ENCODE assay signal across 9 cellular contexts in the genomic region with DNA sequence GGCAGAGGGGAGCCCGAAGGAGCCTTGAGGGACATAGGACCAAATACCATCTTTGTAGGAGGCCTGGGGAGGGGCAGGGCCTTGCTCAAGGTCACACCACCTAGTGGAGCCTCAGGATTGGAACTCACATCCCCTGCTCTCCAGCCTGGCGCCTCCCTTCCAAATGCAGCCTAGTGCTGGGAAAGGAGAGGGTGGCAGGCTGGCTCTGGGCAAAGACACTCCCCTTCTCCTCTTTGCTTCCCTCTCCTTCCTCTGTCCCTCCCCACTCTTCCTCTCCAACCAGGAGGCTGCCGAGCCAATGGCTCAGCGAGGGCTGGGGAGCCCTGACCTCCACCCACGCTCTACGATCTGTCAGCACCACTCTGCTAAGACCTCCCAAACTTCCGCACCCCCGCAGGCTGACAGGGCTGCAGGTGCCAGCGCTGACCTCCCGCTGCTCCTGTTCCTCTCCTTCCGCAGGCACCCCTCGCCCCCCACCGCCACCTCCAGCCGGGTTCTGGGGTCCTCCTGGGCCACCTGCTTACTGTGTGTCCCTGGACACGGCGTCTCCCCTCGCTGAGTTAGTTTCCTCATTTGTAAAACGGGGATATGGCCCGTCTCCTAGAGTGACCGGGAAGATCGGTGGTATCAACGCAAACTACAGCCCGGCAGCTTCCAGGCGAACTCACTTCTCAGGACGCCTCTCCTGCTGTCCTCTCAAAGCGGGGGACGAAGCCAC. TPM values are rescaled to one million over a fixed set of nuclear protein-coding genes. Genes with fewer than 3 reads are reported as not detected.
DNase-seq lines count a peak whose midpoint lies in the region; ATAC-seq and TF ChIP-seq lines count a peak whose summit lies in the region.
"Had no signal": no experiment of that assay in that cellular context is flagged by ENCODE, and none has a peak within 500 bp of the region (broad histone marks: within the 10 kb centered on the region; RNA-seq: fewer than 3 reads in every experiment).

No MANE protein-coding gene starts in this region.

- H3K4me3 Mint-ChIP-seq in dendritic cell treated with granulocyte-macrophage colony-stimulating factor and Interleukin-4, amounts not matched to agents 40 ng/mL and 50 ng/mL, for 4 days = peak overlapping the region; percentile 73

- no peak overlapping the region for H3K27ac Mint-ChIP-seq in dendritic cell treated with granulocyte-macrophage colony-stimulating factor and Interleukin-4, amounts not matched to agents 40 ng/mL and 50 ng/mL, for 4 days

- peaks cover 37% of the 10 kb centered on the region for H3K4me1 Mint-ChIP-seq in dendritic cell treated with granulocyte-macrophage colony-stimulating factor and Interleukin-4, amounts not matched to agents 40 ng/mL and 50 ng/mL, for 4 days (ENCODE audit: low read depth)

- peak in 1 of 4 donors; percentile 33 for TF ChIP-seq POLR2A in upper lobe of left lung (IDR thresholded peaks at IDR 0.05)

- no peaks in the 10 kb centered on the region for H3K9me3 Mint-ChIP-seq in dendritic cell treated with granulocyte-macrophage colony-stimulating factor and Interleukin-4, amounts not matched to agents 40 ng/mL and 50 ng/mL, for 4 days

- TF ChIP-seq EP300 in upper lobe of left lung (IDR thresholded peaks at IDR 0.05) = no peak

- no peaks in the 10 kb centered on the region for H3K36me3 ChIP-seq in NT2/D1 (ENCODE audit: insufficient read depth, insufficient read length, low read length)
- H3K36me3 ChIP-seq in upper lobe of left lung = no peaks in the 10 kb centered on the region

- peak overlapping the region; percentile 7 to 87 (median 72) for H3K27ac ChIP-seq in upper lobe of left lung

- H3K27me3 Mint-ChIP-seq in dendritic cell treated with granulocyte-macrophage colony-stimulating factor and Interleukin-4, amounts not matched to agents 40 ng/mL and 50 ng/mL, for 4 days = peaks cover 49% of the 10 kb centered on the region

- peak; percentile 90 for DNase-seq in EL
- DNase-seq in NT2/D1 (ENCODE audit: low read depth, low spot score) = no peak
- DNase-seq in medulla oblongata (ENCODE audit: extremely low spot score) = peak; percentile 51
- peak; percentile 53 to 75 for DNase-seq in upper lobe of left lung
- DNase-seq in NCI-H526 treated with DMSO at 0.1 percent for 48 hours (lab: John Stamatoyannopoulos, UW) = no peak

- no peak for TF ChIP-seq CTCF in upper lobe of left lung (IDR thresholded peaks at IDR 0.05)

- H3K9me3 ChIP-seq in NT2/D1 (ENCODE audit: insufficient read depth, low read length) (peaks cover 7% of the 10 kb centered on the region; the same call in 1 of the 2 replicates), upper lobe of left lung (no peaks in the 10 kb centered on the region)

- H3K4me3 ChIP-seq in NT2/D1 (ENCODE audit: insufficient read length, low read depth) (peak overlapping the region; percentile 61), upper lobe of left lung (peak overlapping the region; percentile 31 to 59 (median 54))

- intact Hi-C loops in dendritic cell treated with granulocyte-macrophage colony-stimulating factor and Interleukin-4, amounts not matched to agents 40 ng/mL and 50 ng/mL, for 4 days (cut with micrococcal nuclease) = no loop called here

- WGBS in upper lobe of left lung, 2 donors = 1 to 3% methylated on average over 17 to 25 of the region's 27 CpGs

- no peaks in the 10 kb centered on the region for H3K36me3 Mint-ChIP-seq in dendritic cell treated with granulocyte-macrophage colony-stimulating factor and Interleukin-4, amounts not matched to agents 40 ng/mL and 50 ng/mL, for 4 days (ENCODE audit: low read depth)

- H3K4me1 ChIP-seq in NT2/D1 (ENCODE audit: insufficient read depth, insufficient read length) (peaks cover 19% of the 10 kb centered on the region), upper lobe of left lung (peaks cover 31 to 38% (median 35%) of the 10 kb centered on the region in 4 donors)

- H3K27me3 ChIP-seq in NT2/D1 (ENCODE audit: insufficient read depth, insufficient read length) (no peaks in the 10 kb centered on the region), upper lobe of left lung (peaks cover 0 to 11% (median 2%) of the 10 kb centered on the region in 4 donors)

- peak in 1 of 2 donors; percentile 58 for ATAC-seq in upper lobe of left lung (ENCODE audit: low FRiP score in 2 of 2)
- ATAC-seq in HG03521 (IDR thresholded peaks at IDR 0.05; ENCODE audit: unreplicated experiment) = no peak
- no peak for ATAC-seq in HG03571 (IDR thresholded peaks at IDR 0.05; ENCODE audit: unreplicated experiment)

- peak overlapping the region; percentile 83 for H3K9ac ChIP-seq in NT2/D1 (ENCODE audit: insufficient read length, low read depth)

RNA-seq across cellular contexts. Expression of a gene that starts 52.9 kb away (rescaled TPM):
- total RNA-seq in upper lobe of left lung = not detected
- total RNA-seq: T-helper 2 cell treated with Interferon-gamma antibody and Interleukin-4, amounts not matched to agents 100 ng/mL and 5 ng/mL, for 36 hours had no signal

RNA-seq across cellular contexts. Expression of a gene that starts 58.0 kb away (rescaled TPM):
- total RNA-seq in upper lobe of left lung = 10 to 100 TPM; 15.0 to 37.7 (median 23.6) TPM

Comparison
In these comparisons a context has a peak if more than half of its experiments do, and no peak if none do; other contexts are left out.
1. DNase-seq: peak in EL (single experiment), medulla oblongata (single experiment) and upper lobe of left lung (2 of 2); none in NT2/D1 (single experiment) and NCI-H526 treated with DMSO at 0.1 percent for 48 hours (single experiment).